18 cellular contexts compared by ENCODE assay signal in the genomic region with DNA sequence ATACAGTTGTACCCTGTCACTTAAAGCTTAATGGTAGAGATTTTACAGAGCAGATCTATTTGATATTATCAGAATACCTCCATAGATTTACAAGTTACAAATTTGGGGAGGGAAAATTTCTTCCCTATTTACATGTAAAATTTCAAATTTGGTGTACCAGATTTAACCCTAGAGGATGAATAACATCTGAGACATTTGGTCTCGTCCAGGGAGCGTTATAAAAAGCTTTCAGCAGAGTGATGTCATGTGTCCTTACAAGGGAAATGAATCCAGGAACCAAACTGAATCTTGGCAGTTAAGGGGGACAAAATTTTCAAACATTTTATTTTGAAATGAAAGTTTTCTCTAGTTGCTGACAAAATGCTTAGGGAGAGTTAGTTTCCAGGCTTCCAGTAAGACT.
"Had no signal": no experiment of that assay in that cellular context is flagged by ENCODE, and none has a peak within 500 bp of the region (broad histone marks: within the 10 kb centered on the region; RNA-seq: fewer than 3 reads in every experiment).

No MANE protein-coding gene starts in this region.

- DNase-seq: activated CD4-positive, alpha-beta T cell treated with anti-CD3 and anti-CD28 coated beads, Interleukin-2, amount 10 ng/mL, durations not matched to agents 7 days and 5 days; activated CD4-positive, CD25-positive, alpha-beta regulatory T cell; activated CD8-positive, alpha-beta memory T cell treated with anti-CD3 and anti-CD28 coated beads for 24 hours; activated naive CD4-positive, alpha-beta T cell treated with Interleukin-2 at 50 U/mL for 16 hours; caudate nucleus; effector memory CD4-positive, alpha-beta T cell; kidney; left ventricle myocardium inferior; natural killer cell; psoas muscle; stimulated activated CD4-positive, alpha-beta T cell treated with anti-CD3 and anti-CD28 coated beads, Interleukin-2, amount 100 ng/mL, for 24 hours; stimulated activated naive CD4-positive, alpha-beta T cell had no signal

- ATAC-seq: natural killer cell, psoas muscle, sciatic nerve had no signal

- H3K36me3 Mint-ChIP-seq: memory B cell, natural killer cell, type B pancreatic cell had no signal

- H3K27me3 Mint-ChIP-seq: activated CD4-positive, alpha-beta T cell treated with anti-CD3 and anti-CD28 coated beads, Interleukin-2, amount 10 ng/mL, durations not matched to agents 7 days and 5 days; memory B cell; type B pancreatic cell had no signal

- H3K27ac ChIP-seq: coronary artery, epithelial cell of prostate, hepatocyte, left ventricle myocardium inferior, psoas muscle had no signal

- H3K4me3 Mint-ChIP-seq: activated CD4-positive, alpha-beta T cell treated with anti-CD3 and anti-CD28 coated beads, Interleukin-2, amount 10 ng/mL, durations not matched to agents 7 days and 5 days; memory B cell; natural killer cell; type B pancreatic cell had no signal

- H3K27ac Mint-ChIP-seq: activated CD4-positive, alpha-beta T cell treated with anti-CD3 and anti-CD28 coated beads, Interleukin-2, amount 10 ng/mL, durations not matched to agents 7 days and 5 days; memory B cell; natural killer cell; type B pancreatic cell had no signal

- H3K4me1 ChIP-seq: psoas muscle had no signal

- H3K9me3 ChIP-seq: left ventricle myocardium inferior, psoas muscle had no signal

- H3K4me3 ChIP-seq: coronary artery, hepatocyte, left ventricle myocardium inferior, psoas muscle had no signal

- H3K36me3 ChIP-seq: left ventricle myocardium inferior had no signal

- H3K9me3 Mint-ChIP-seq: activated CD4-positive, alpha-beta T cell treated with anti-CD3 and anti-CD28 coated beads, Interleukin-2, amount 10 ng/mL, durations not matched to agents 7 days and 5 days; memory B cell; natural killer cell; type B pancreatic cell had no signal

- H3K27me3 ChIP-seq: hepatocyte had no signal
